In genomic region chr1:212244441-212244840, GRCh38 we compare ENCODE assay signal across 20 cellular contexts. TPM values are rescaled to one million over a fixed set of nuclear protein-coding genes. Genes with fewer than 3 reads are reported as not detected.
DNase-seq lines count a peak whose midpoint lies in the region; ATAC-seq and TF ChIP-seq lines count a peak whose summit lies in the region.
"Had no signal": no experiment of that assay in that cellular context is flagged by ENCODE, and none has a peak within 500 bp of the region (broad histone marks: within the 10 kb centered on the region; RNA-seq: fewer than 3 reads in every experiment).

No MANE protein-coding gene starts in this region.

- H3K9me3 Mint-ChIP-seq in T-helper 1 cell treated with Interleukin-12 subunit alpha and Interleukin-12 subunit beta and Interleukin-4 antibody, amounts not matched to agents 30 μg/mL and 1 μg/mL, for 36 hours, result no peaks in the 10 kb centered on the region
- no peaks in the 10 kb centered on the region for H3K9me3 Mint-ChIP-seq in natural killer cell
- H3K9me3 Mint-ChIP-seq: stimulated activated naive CD8-positive, alpha-beta T cell treated with anti-CD3 and anti-CD28 coated beads, Interleukin-15, amount 100 ng/mL, for 72 hours had no signal

- peaks cover 23% of the 10 kb centered on the region for H3K4me1 Mint-ChIP-seq in T-helper 1 cell treated with Interleukin-12 subunit alpha and Interleukin-12 subunit beta and Interleukin-4 antibody, amounts not matched to agents 30 μg/mL and 1 μg/mL, for 36 hours (ENCODE audit: low read depth)
- peaks cover 21 to 28% of the 10 kb centered on the region in 2 donors for H3K4me1 Mint-ChIP-seq in natural killer cell
- H3K4me1 Mint-ChIP-seq: stimulated activated naive CD8-positive, alpha-beta T cell treated with anti-CD3 and anti-CD28 coated beads, Interleukin-15, amount 100 ng/mL, for 72 hours had no signal

- ATAC-seq in natural killer cell (no peak), GM19324 (IDR thresholded peaks at IDR 0.05; ENCODE audit: low FRiP score, unreplicated experiment) (no peak)
- ATAC-seq: stimulated activated naive CD8-positive, alpha-beta T cell treated with anti-CD3 and anti-CD28 coated beads, Interleukin-15, amount 100 ng/mL, for 72 hours had no signal

- DNase-seq in NCI-H2107 treated with DMSO at 0.1 percent for 48 hours (lab: John Stamatoyannopoulos, UW; ENCODE audit: unreplicated experiment) (peak; percentile 28), NCI-H2107 (lab: John Stamatoyannopoulos, UW) (no peak), NCI-H2029 (lab: John Stamatoyannopoulos, UW) (peak; percentile 67), natural killer cell (no peak), foreskin melanocyte (no peak), OCI-M1 (lab: John Stamatoyannopoulos, UW) (no peak)
- DNase-seq: activated CD4-positive, alpha-beta T cell treated with anti-CD3 and anti-CD28 coated beads for 4 hours; activated gamma-delta T cell treated with Interleukin-2 at 50 U/mL for 16 hours; amniotic stem cell; kidney; mammary epithelial cell; NCI-H2171; NCI-H526; stimulated activated CD4-positive, alpha-beta T cell treated with anti-CD3 and anti-CD28 coated beads, Interleukin-12 subunit alpha, Interleukin-12 subunit beta, amount 100 ng/mL, for 4 hours; stimulated activated CD4-positive, alpha-beta T cell treated with anti-CD3 and anti-CD28 coated beads, Interleukin-4, amount 100 ng/mL, for 4 hours; stimulated activated naive CD8-positive, alpha-beta T cell treated with anti-CD3 and anti-CD28 coated beads, Interleukin-15, amount 100 ng/mL, for 72 hours; SW 1271 had no signal

- H3K27me3 Mint-ChIP-seq in T-helper 1 cell treated with Interleukin-12 subunit alpha and Interleukin-12 subunit beta and Interleukin-4 antibody, amounts not matched to agents 30 μg/mL and 1 μg/mL, for 36 hours (ENCODE audit: low read depth), result no peaks in the 10 kb centered on the region
- no peaks in the 10 kb centered on the region for H3K27me3 Mint-ChIP-seq in natural killer cell (ENCODE audit: low read depth in 2 of 2)
- H3K27me3 Mint-ChIP-seq: B cell had no signal

- TF ChIP-seq CTCF in natural killer cell (IDR thresholded peaks at IDR 0.05), result no peak

- intact Hi-C loops in natural killer cell (cut with micrococcal nuclease), result no loop called here

- H3K36me3 Mint-ChIP-seq in T-helper 1 cell treated with Interleukin-12 subunit alpha and Interleukin-12 subunit beta and Interleukin-4 antibody, amounts not matched to agents 30 μg/mL and 1 μg/mL, for 36 hours (ENCODE audit: low read depth), result peaks cover 16% of the 10 kb centered on the region
- no peaks in the 10 kb centered on the region for H3K36me3 Mint-ChIP-seq in natural killer cell

- H3K4me3 Mint-ChIP-seq in T-helper 1 cell treated with Interleukin-12 subunit alpha and Interleukin-12 subunit beta and Interleukin-4 antibody, amounts not matched to agents 30 μg/mL and 1 μg/mL, for 36 hours, result no peak overlapping the region
- no peak overlapping the region for H3K4me3 Mint-ChIP-seq in natural killer cell
- H3K4me3 Mint-ChIP-seq: B cell; stimulated activated naive CD8-positive, alpha-beta T cell treated with anti-CD3 and anti-CD28 coated beads, Interleukin-15, amount 100 ng/mL, for 72 hours had no signal

- peak overlapping the region; percentile 88 for H3K27ac Mint-ChIP-seq in T-helper 1 cell treated with Interleukin-12 subunit alpha and Interleukin-12 subunit beta and Interleukin-4 antibody, amounts not matched to agents 30 μg/mL and 1 μg/mL, for 36 hours
- peak overlapping the region; percentile 84 to 87 for H3K27ac Mint-ChIP-seq in natural killer cell
- H3K27ac Mint-ChIP-seq: B cell; stimulated activated naive CD8-positive, alpha-beta T cell treated with anti-CD3 and anti-CD28 coated beads, Interleukin-15, amount 100 ng/mL, for 72 hours had no signal

RNA-seq across cellular contexts. Expression of gene PPP2R5A, which starts 40.8 kb away (rescaled TPM):
- total RNA-seq in natural killer cell, result 10 to 100 TPM; 74.0 to 99.8 (median 86.4) TPM

Comparison
In these comparisons a context has a peak if more than half of its experiments do, and no peak if none do; other contexts are left out.
1. DNase-seq: peak in NCI-H2107 treated with DMSO at 0.1 percent for 48 hours (single experiment) and NCI-H2029 (single experiment); none in NCI-H2107 (single experiment), natural killer cell (single experiment), foreskin melanocyte (single experiment) and OCI-M1 (single experiment).